17 cellular contexts compared by ENCODE assay signal in genomic region chrX:53000447-53001208, GRCh38. TPM values are rescaled to one million over a fixed set of nuclear protein-coding genes. Genes with fewer than 3 reads are reported as not detected.
DNase-seq lines count a peak whose midpoint lies in the region; ATAC-seq and TF ChIP-seq lines count a peak whose summit lies in the region.
"Had no signal": no experiment of that assay in that cellular context is flagged by ENCODE, and none has a peak within 500 bp of the region (broad histone marks: within the 10 kb centered on the region; RNA-seq: fewer than 3 reads in every experiment).

No MANE protein-coding gene starts in this region.

- peak overlapping the region; percentile 15 for H3K4me3 Mint-ChIP-seq in activated CD4-positive, alpha-beta T cell treated with anti-CD3 and anti-CD28 coated beads, Interleukin-2, amount 10 ng/mL, durations not matched to agents 24 days and 14 days
- H3K4me3 Mint-ChIP-seq in activated naive CD8-positive, alpha-beta T cell treated with anti-CD3 and anti-CD28 coated beads, Interleukin-2, amount 10 ng/mL, durations not matched to agents 7 days and 5 days, result peak overlapping the region; percentile 40
- peak overlapping the region; percentile 49 to 77 (median 68) for H3K4me3 Mint-ChIP-seq in naive thymus-derived CD8-positive, alpha-beta T cell
- H3K4me3 Mint-ChIP-seq: nephron progenitor cell had no signal

- H3K4me1 ChIP-seq in DOHH2 (ENCODE audit: control insufficient read depth, low read length) (peaks cover 20% of the 10 kb centered on the region), transverse colon (peaks cover 0 to 3% (median 0%) of the 10 kb centered on the region in 4 donors)
- H3K4me1 ChIP-seq: testis had no signal

- peaks cover 2% of the 10 kb centered on the region for H3K27me3 Mint-ChIP-seq in activated CD4-positive, alpha-beta T cell treated with anti-CD3 and anti-CD28 coated beads, Interleukin-2, amount 10 ng/mL, durations not matched to agents 24 days and 14 days
- H3K27me3 Mint-ChIP-seq in activated naive CD8-positive, alpha-beta T cell treated with anti-CD3 and anti-CD28 coated beads, Interleukin-2, amount 10 ng/mL, durations not matched to agents 7 days and 5 days, result peaks cover 2% of the 10 kb centered on the region
- peaks cover 0 to 17% (median 4%) of the 10 kb centered on the region in 5 donors for H3K27me3 Mint-ChIP-seq in naive thymus-derived CD8-positive, alpha-beta T cell

- H3K4me1 Mint-ChIP-seq in activated CD4-positive, alpha-beta T cell treated with anti-CD3 and anti-CD28 coated beads, Interleukin-2, amount 10 ng/mL, durations not matched to agents 24 days and 14 days, result peaks cover 9% of the 10 kb centered on the region
- peaks cover 9% of the 10 kb centered on the region for H3K4me1 Mint-ChIP-seq in activated naive CD8-positive, alpha-beta T cell treated with anti-CD3 and anti-CD28 coated beads, Interleukin-2, amount 10 ng/mL, durations not matched to agents 7 days and 5 days
- H3K4me1 Mint-ChIP-seq in naive thymus-derived CD8-positive, alpha-beta T cell, result peaks cover 4 to 16% (median 6%) of the 10 kb centered on the region in 4 donors

- in situ Hi-C loops in transverse colon (cut with MboI; ENCODE audit: low pct_ligation_motif_present in 1 of 4, low pct_unique_long_range_greater_than_20kb in 1 of 4, low sequenced_read_pairs in 3 of 4), result no loop called here

- H3K4me2 ChIP-seq in DOHH2 (ENCODE audit: low read length), result peak overlapping the region; percentile 45

- H3F3A ChIP-seq in DOHH2 (ENCODE audit: control insufficient read depth, insufficient read depth), result no peaks in the 10 kb centered on the region

- intact Hi-C loops in activated CD4-positive, alpha-beta T cell treated with anti-CD3 and anti-CD28 coated beads, Interleukin-2, amount 10 ng/mL, durations not matched to agents 24 days and 14 days (cut with micrococcal nuclease), result no loop called here
- intact Hi-C loops in transverse colon (cut with DNase I; ENCODE audit: low total_unique reads), result no loop called here

- no peak overlapping the region for H3K27ac Mint-ChIP-seq in activated CD4-positive, alpha-beta T cell treated with anti-CD3 and anti-CD28 coated beads, Interleukin-2, amount 10 ng/mL, durations not matched to agents 24 days and 14 days
- peak overlapping the region; percentile 9 for H3K27ac Mint-ChIP-seq in activated naive CD8-positive, alpha-beta T cell treated with anti-CD3 and anti-CD28 coated beads, Interleukin-2, amount 10 ng/mL, durations not matched to agents 7 days and 5 days
- peak overlapping the region in 6 of 10 donors; percentile 15 to 61 (median 34) for H3K27ac Mint-ChIP-seq in naive thymus-derived CD8-positive, alpha-beta T cell
- H3K27ac Mint-ChIP-seq: nephron progenitor cell had no signal

- no peaks in the 10 kb centered on the region for H3K79me2 ChIP-seq in DOHH2 (ENCODE audit: control insufficient read depth, low read length)

- no peaks in the 10 kb centered on the region for H3K27me3 ChIP-seq in DOHH2 (ENCODE audit: control insufficient read depth, low read length)
- H3K27me3 ChIP-seq in transverse colon, result no peaks in the 10 kb centered on the region
- H3K27me3 ChIP-seq: testis had no signal

- WGBS in transverse colon (ENCODE audit: low coverage in 1 of 2), 2 donors, result 75% methylated on average over 27 of the region's 36 CpGs; no CpG with 5 or more reads in 1 of the 2 donors

- no peaks in the 10 kb centered on the region for H3K36me3 Mint-ChIP-seq in activated CD4-positive, alpha-beta T cell treated with anti-CD3 and anti-CD28 coated beads, Interleukin-2, amount 10 ng/mL, durations not matched to agents 24 days and 14 days (ENCODE audit: low read depth)
- no peaks in the 10 kb centered on the region for H3K36me3 Mint-ChIP-seq in activated naive CD8-positive, alpha-beta T cell treated with anti-CD3 and anti-CD28 coated beads, Interleukin-2, amount 10 ng/mL, durations not matched to agents 7 days and 5 days
- no peaks in the 10 kb centered on the region for H3K36me3 Mint-ChIP-seq in naive thymus-derived CD8-positive, alpha-beta T cell

- H3K27ac ChIP-seq in DOHH2 (ENCODE audit: low read depth, low read length) (no peak overlapping the region), transverse colon (no peak overlapping the region)
- H3K27ac ChIP-seq: lower lobe of right lung, testis had no signal

- POLR2A ChIA-PET in activated naive CD8-positive, alpha-beta T cell treated with anti-CD3 and anti-CD28 coated beads, Interleukin-2, amount 10 ng/mL, durations not matched to agents 7 days and 5 days (lab: Charles Lee), result no interaction called here
- POLR2A ChIA-PET in naive thymus-derived CD8-positive, alpha-beta T cell (lab: Charles Lee), result no interaction called here

- no peak for TF ChIP-seq EP300 in transverse colon (IDR thresholded peaks at IDR 0.05; ENCODE audit: low read depth)

- H3K9me3 ChIP-seq in DOHH2 (ENCODE audit: control insufficient read depth, insufficient read depth, low read length) (no peaks in the 10 kb centered on the region), transverse colon (no peaks in the 10 kb centered on the region)
- H3K9me3 ChIP-seq: lower lobe of right lung, testis had no signal

- no peaks in the 10 kb centered on the region for H3K9me3 Mint-ChIP-seq in activated CD4-positive, alpha-beta T cell treated with anti-CD3 and anti-CD28 coated beads, Interleukin-2, amount 10 ng/mL, durations not matched to agents 24 days and 14 days
- no peaks in the 10 kb centered on the region for H3K9me3 Mint-ChIP-seq in activated naive CD8-positive, alpha-beta T cell treated with anti-CD3 and anti-CD28 coated beads, Interleukin-2, amount 10 ng/mL, durations not matched to agents 7 days and 5 days
- no peaks in the 10 kb centered on the region for H3K9me3 Mint-ChIP-seq in naive thymus-derived CD8-positive, alpha-beta T cell

- H3K9me2 ChIP-seq in DOHH2 (replicated peaks; ENCODE audit: control insufficient read depth, low read length), result no peaks in the 10 kb centered on the region

- ATAC-seq in activated naive CD8-positive, alpha-beta T cell treated with anti-CD3 and anti-CD28 coated beads, Interleukin-2, amount 10 ng/mL, durations not matched to agents 7 days and 5 days (ENCODE audit: low read depth), result peak; percentile 62
- peak; percentile 52 to 84 for ATAC-seq in naive thymus-derived CD8-positive, alpha-beta T cell
- ATAC-seq: lower lobe of right lung had no signal

- TF ChIP-seq CTCF in DOHH2 (IDR thresholded peaks at IDR 0.05; ENCODE audit: low read depth, low read length, poor library complexity, severe bottlenecking) (no peak), transverse colon (IDR thresholded peaks at IDR 0.05) (no peak)

- H3K36me3 ChIP-seq in DOHH2 (ENCODE audit: control insufficient read depth, low read length) (no peaks in the 10 kb centered on the region), transverse colon (no peaks in the 10 kb centered on the region)
- H3K36me3 ChIP-seq: lower lobe of right lung had no signal

- no peak for DNase-seq in activated CD4-positive, alpha-beta T cell treated with anti-CD3 and anti-CD28 coated beads, Interleukin-2, amount 10 ng/mL, durations not matched to agents 24 days and 14 days
- DNase-seq in activated CD4-positive, alpha-beta T cell treated with anti-CD3 and anti-CD28 coated beads, Interleukin-2, amount 50 U/mL, for 4 hours, result no peak
- peak; percentile 34 for DNase-seq in activated naive CD8-positive, alpha-beta T cell treated with anti-CD3 and anti-CD28 coated beads, Interleukin-2, amount 10 ng/mL, durations not matched to agents 7 days and 5 days
- DNase-seq in naive thymus-derived CD8-positive, alpha-beta T cell, result peak in 1 of 10 donors; percentile 17
- no peak for DNase-seq in stimulated activated naive CD4-positive, alpha-beta T cell treated with Interleukin-2 at 50 U/mL for 16 hours (lab: John Stamatoyannopoulos, UW)
- no peak for DNase-seq in kidney glomerular epithelial cell (lab: John Stamatoyannopoulos, UW)
- DNase-seq in transverse colon, result no peak
- DNase-seq: cerebellar nuclear complex; EL; lower lobe of right lung; NCI-H1436 treated with DMSO at 0.1 percent for 48 hours; nephron progenitor cell; SHP77 treated with DMSO at 0.1 percent for 48 hours; stimulated activated CD4-positive, alpha-beta T cell treated with anti-CD3 and anti-CD28 coated beads, Interleukin-15, amount 100 ng/mL, for 24 hours; testis had no signal

- H3K4me3 ChIP-seq in DOHH2 (ENCODE audit: low read length), result peak overlapping the region; percentile 37
- H3K4me3 ChIP-seq in transverse colon, result no peak overlapping the region
- H3K4me3 ChIP-seq: lower lobe of right lung, testis had no signal

- no peak for TF ChIP-seq POLR2A in transverse colon (IDR thresholded peaks at IDR 0.05)

- H4K20me1 ChIP-seq in DOHH2 (ENCODE audit: control insufficient read depth, insufficient read depth, low read depth, low read length), result no peaks in the 10 kb centered on the region

RNA-seq across cellular contexts. Expression of gene FAM156A, which starts 42.3 kb away (rescaled TPM):
- total RNA-seq in activated CD4-positive, alpha-beta T cell treated with anti-CD3 and anti-CD28 coated beads, Interleukin-2, amount 10 ng/mL, durations not matched to agents 24 days and 14 days, result 27.3 and 28.3 TPM in 2 replicates
- total RNA-seq in activated naive CD8-positive, alpha-beta T cell treated with anti-CD3 and anti-CD28 coated beads, Interleukin-2, amount 10 ng/mL, durations not matched to agents 7 days and 5 days, result 10 to 100 TPM; 19.3 to 23.3 TPM
- 10 to 100 TPM; 14.9 to 20.7 TPM for total RNA-seq in naive thymus-derived CD8-positive, alpha-beta T cell
- polyA plus RNA-seq in naive thymus-derived CD8-positive, alpha-beta T cell, result 1 to 10 TPM; 2.9 to 5.7 (median 4.7) TPM
- total RNA-seq in transverse colon, result 100 to 1,000 TPM in 1 of 4 donors, 10 to 100 TPM in 3; 12.6 to 246 (median 29.3) TPM

RNA-seq across cellular contexts. Expression of gene GPR173, which starts 48.0 kb away (rescaled TPM):
- not detected in 2 replicates for total RNA-seq in activated CD4-positive, alpha-beta T cell treated with anti-CD3 and anti-CD28 coated beads, Interleukin-2, amount 10 ng/mL, durations not matched to agents 24 days and 14 days
- under 1 TPM; 0.08 to 0.14 TPM for total RNA-seq in activated naive CD8-positive, alpha-beta T cell treated with anti-CD3 and anti-CD28 coated beads, Interleukin-2, amount 10 ng/mL, durations not matched to agents 7 days and 5 days
- under 1 TPM; 0.11 to 0.16 TPM for total RNA-seq in naive thymus-derived CD8-positive, alpha-beta T cell
- under 1 TPM in 1 of 3 donors, not detected in 2; 0.49 TPM for polyA plus RNA-seq in naive thymus-derived CD8-positive, alpha-beta T cell
- total RNA-seq in transverse colon, result 1 to 10 TPM in 2 of 4 donors, under 1 TPM in 2; 0.27 to 5.2 (median 1.1) TPM
- total RNA-seq: CD4-positive, alpha-beta memory T cell had no signal
- polyA plus RNA-seq: CD4-positive, alpha-beta memory T cell had no signal

Comparison
In these comparisons a context has a peak if more than half of its experiments do, and no peak if none do; other contexts are left out.
1. H3K4me3 Mint-ChIP-seq: peak in every context shown above with its lines; median percentile 68 in naive thymus-derived CD8-positive, alpha-beta T cell; 40 in activated naive CD8-positive, alpha-beta T cell treated with anti-CD3 and anti-CD28 coated beads, Interleukin-2, amount 10 ng/mL, durations not matched to agents 7 days and 5 days; 15 in activated CD4-positive, alpha-beta T cell treated with anti-CD3 and anti-CD28 coated beads, Interleukin-2, amount 10 ng/mL, durations not matched to agents 24 days and 14 days.